Comparison of ENCODE assay signal across 1 cellular context in the genomic region with DNA sequence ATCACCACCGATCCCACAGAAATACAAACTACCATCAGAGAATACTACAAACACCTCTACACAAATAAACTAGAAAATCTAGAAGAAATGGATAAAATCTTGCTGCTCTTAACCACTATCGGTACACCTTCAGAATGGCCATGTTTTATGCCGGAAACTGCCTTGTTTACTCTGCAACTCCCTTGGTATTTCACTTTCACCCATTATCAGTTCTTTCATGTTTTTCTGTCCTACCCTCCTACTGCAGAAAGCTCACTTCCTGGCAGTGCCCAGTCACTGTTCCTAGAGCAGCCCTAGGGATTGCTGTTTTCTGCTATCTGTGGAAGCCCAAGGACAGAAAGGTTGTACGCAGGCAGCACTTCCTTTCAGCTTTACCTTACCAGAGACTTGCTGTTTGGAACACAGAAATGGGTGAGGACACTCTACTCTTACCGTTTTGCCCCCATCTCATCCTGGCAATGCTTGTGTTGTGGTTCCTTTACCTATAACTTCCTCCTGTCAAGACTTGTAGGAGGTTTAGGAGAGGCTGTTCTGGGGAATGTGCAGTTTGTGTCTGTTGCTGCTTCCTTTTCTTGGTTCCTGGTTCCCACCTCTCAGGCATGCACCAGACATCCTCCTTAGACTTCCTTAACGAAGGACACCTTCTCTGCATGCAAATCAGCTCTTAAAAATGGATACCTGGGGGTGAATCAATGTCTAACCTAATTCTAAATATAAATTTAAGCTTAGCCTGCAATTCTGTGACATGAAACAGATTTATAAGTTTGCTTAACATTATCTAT.
TF ChIP-seq lines count a peak whose summit lies in the region.

No MANE protein-coding gene starts in this region.

TF ChIP-seq in GM12878, 131 proteins besides CTCF, POLR2A, EP300 and RAD21 (continued from another document):
- TF ChIP-seq EZH2 (IDR thresholded peaks at IDR 0.05; ENCODE audit: borderline replicate concordance, control insufficient read depth, low read depth, low read length): no peak
- no peak for TF ChIP-seq HDAC6 (IDR thresholded peaks at IDR 0.05; ENCODE audit: unreplicated experiment)
- no peak for TF ChIP-seq POLR2AphosphoS5 (IDR thresholded peaks at IDR 0.05; ENCODE audit: low read length)
- TF ChIP-seq, protein P1, sequence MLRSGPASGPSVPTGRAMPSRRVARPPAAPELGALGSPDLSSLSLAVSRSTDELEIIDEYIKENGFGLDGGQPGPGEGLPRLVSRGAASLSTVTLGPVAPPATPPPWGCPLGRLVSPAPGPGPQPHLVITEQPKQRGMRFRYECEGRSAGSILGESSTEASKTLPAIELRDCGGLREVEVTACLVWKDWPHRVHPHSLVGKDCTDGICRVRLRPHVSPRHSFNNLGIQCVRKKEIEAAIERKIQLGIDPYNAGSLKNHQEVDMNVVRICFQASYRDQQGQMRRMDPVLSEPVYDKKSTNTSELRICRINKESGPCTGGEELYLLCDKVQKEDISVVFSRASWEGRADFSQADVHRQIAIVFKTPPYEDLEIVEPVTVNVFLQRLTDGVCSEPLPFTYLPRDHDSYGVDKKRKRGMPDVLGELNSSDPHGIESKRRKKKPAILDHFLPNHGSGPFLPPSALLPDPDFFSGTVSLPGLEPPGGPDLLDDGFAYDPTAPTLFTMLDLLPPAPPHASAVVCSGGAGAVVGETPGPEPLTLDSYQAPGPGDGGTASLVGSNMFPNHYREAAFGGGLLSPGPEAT (IDR thresholded peaks at IDR 0.05; ENCODE audit: low read depth): no peak
- TF ChIP-seq, protein P2, sequence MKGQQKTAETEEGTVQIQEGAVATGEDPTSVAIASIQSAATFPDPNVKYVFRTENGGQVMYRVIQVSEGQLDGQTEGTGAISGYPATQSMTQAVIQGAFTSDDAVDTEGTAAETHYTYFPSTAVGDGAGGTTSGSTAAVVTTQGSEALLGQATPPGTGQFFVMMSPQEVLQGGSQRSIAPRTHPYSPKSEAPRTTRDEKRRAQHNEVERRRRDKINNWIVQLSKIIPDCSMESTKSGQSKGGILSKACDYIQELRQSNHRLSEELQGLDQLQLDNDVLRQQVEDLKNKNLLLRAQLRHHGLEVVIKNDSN (IDR thresholded peaks at IDR 0.05; ENCODE audit: borderline replicate concordance, extremely low read length, insufficient read depth, low read depth, low read length): no peak
- TF ChIP-seq SIN3A (IDR thresholded peaks at IDR 0.05; ENCODE audit: low read depth, low read length): no peak
- TF ChIP-seq SRF (IDR thresholded peaks at IDR 0.05; ENCODE audit: low read depth in 2 of 2, low read length in 2 of 2): no peak
TF ChIP-seq in GM12878: peak in this region for 0.
